ENCODE assay signal across 1 cellular context in the genomic region with DNA sequence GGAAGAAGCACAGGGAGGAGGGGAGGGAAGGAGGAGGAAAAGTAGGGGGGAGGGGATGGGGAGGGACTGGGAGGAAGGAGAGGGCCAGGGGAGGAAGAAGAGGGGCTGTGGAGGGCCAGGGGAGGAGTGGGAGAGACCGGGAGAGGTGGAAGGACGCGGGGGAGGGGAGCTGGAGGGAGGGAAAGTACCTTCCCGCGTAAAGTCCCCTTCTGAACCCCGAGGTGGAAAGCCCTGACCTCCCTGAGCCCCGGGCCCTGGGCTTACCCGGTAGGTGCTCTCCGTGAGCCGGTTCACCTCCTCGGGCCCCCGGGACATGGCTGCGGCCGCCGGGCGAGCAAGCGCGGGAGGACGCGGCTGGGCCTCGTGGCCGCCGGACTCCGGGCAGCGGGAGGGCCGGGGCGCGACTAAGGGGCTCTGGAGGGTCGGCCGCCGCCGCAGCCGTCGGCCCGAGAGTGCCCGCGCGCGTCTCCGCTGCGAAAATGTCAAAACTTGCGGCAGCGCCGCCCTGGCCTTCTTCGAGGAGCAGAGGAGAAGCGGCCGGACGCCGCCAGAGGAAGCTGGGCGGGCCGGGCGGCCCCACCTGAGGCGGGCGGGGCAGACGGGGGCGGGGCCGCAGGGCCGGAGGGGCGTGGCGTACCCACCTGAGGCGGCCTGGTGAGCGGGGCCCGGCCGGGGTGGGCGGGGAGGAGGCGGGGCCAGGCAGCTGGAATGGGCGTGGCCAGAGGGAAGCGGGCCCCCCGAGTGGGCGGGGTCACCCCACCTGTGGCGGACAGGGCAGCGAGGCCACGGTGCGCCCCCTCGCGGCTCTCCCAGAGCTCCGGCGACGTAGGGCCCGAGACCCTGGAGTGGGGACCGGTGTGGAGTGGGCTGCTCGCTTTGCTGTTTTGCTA.
TF ChIP-seq lines count a peak whose summit lies in the region.

A gene with protein sequence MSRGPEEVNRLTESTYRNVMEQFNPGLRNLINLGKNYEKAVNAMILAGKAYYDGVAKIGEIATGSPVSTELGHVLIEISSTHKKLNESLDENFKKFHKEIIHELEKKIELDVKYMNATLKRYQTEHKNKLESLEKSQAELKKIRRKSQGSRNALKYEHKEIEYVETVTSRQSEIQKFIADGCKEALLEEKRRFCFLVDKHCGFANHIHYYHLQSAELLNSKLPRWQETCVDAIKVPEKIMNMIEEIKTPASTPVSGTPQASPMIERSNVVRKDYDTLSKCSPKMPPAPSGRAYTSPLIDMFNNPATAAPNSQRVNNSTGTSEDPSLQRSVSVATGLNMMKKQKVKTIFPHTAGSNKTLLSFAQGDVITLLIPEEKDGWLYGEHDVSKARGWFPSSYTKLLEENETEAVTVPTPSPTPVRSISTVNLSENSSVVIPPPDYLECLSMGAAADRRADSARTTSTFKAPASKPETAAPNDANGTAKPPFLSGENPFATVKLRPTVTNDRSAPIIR (minus strand): TSS at position 553 of the 890 bp plus-strand sequence. CDS start 238 bp downstream, at position 315.

TF ChIP-seq in HepG2, 621 proteins besides CTCF, POLR2A, EP300 and RAD21 (continued from another document and continues in another):
- TF ChIP-seq, protein P1, sequence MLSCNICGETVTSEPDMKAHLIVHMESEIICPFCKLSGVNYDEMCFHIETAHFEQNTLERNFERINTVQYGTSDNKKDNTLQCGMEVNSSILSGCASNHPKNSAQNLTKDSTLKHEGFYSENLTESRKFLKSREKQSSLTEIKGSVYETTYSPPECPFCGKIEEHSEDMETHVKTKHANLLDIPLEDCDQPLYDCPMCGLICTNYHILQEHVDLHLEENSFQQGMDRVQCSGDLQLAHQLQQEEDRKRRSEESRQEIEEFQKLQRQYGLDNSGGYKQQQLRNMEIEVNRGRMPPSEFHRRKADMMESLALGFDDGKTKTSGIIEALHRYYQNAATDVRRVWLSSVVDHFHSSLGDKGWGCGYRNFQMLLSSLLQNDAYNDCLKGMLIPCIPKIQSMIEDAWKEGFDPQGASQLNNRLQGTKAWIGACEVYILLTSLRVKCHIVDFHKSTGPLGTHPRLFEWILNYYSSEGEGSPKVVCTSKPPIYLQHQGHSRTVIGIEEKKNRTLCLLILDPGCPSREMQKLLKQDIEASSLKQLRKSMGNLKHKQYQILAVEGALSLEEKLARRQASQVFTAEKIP (CRISPR knock-in tag; IDR thresholded peaks at IDR 0.05; ENCODE audit: borderline replicate concordance) = no peak
- TF ChIP-seq PAWR (CRISPR knock-in tag; IDR thresholded peaks at IDR 0.05; ENCODE audit: borderline replicate concordance) (no peak), SMAD3 (CRISPR knock-in tag; IDR thresholded peaks at IDR 0.05) (no peak), CENPX (CRISPR knock-in tag; IDR thresholded peaks at IDR 0.05) (no peak), MIER3 (CRISPR knock-in tag; IDR thresholded peaks at IDR 0.05; ENCODE audit: borderline replicate concordance) (no peak), NFYB (CRISPR knock-in tag; IDR thresholded peaks at IDR 0.05) (no peak), NCOA2 (CRISPR knock-in tag; IDR thresholded peaks at IDR 0.05) (0 out of 2 replicates have a peak, but pooled peaks have one; percentile 23), ZSCAN30 (CRISPR knock-in tag; IDR thresholded peaks at IDR 0.05) (no peak), ZNF672 (CRISPR knock-in tag; IDR thresholded peaks at IDR 0.05) (no peak), ZSCAN21 (CRISPR knock-in tag; IDR thresholded peaks at IDR 0.05; ENCODE audit: borderline replicate concordance) (peak; percentile 77; the same call in 1 of the 2 replicates), FOXK1 (CRISPR knock-in tag; IDR thresholded peaks at IDR 0.05; ENCODE audit: borderline replicate concordance, low read depth) (peak; percentile 40; the same call in 1 of the 2 replicates), DNMT1 (CRISPR knock-in tag; IDR thresholded peaks at IDR 0.05) (no peak), ZNF781 (CRISPR knock-in tag; IDR thresholded peaks at IDR 0.05; ENCODE audit: borderline replicate concordance, not compliant biosample characterization) (no peak), POLR2AphosphoS5 (IDR thresholded peaks at IDR 0.05; ENCODE audit: low read depth, low read length) (no peak), ZNF644 (CRISPR knock-in tag; IDR thresholded peaks at IDR 0.05; ENCODE audit: low read depth) (no peak), ZNF546 (CRISPR knock-in tag; conservative IDR thresholded peaks at IDR 0.05) (no peak), ZNF616 (CRISPR knock-in tag; IDR thresholded peaks at IDR 0.05; ENCODE audit: low read depth) (no peak), FOSL2 (CRISPR knock-in tag; IDR thresholded peaks at IDR 0.05) (0 out of 2 replicates have a peak, but pooled peaks have one; percentile 40), RFX3 (CRISPR knock-in tag; IDR thresholded peaks at IDR 0.05) (no peak), SYNCRIP (IDR thresholded peaks at IDR 0.05; ENCODE audit: insufficient read depth, low read depth, low read length) (no peak), GTF2F1 (IDR thresholded peaks at IDR 0.05; ENCODE audit: low read length) (no peak), HHEX (CRISPR knock-in tag; IDR thresholded peaks at IDR 0.05) (no peak), MAF1 (CRISPR knock-in tag; IDR thresholded peaks at IDR 0.05; ENCODE audit: borderline replicate concordance) (no peak), ZNF660 (CRISPR knock-in tag; IDR thresholded peaks at IDR 0.05; ENCODE audit: borderline replicate concordance, low read depth) (no peak), ZNF543 (CRISPR knock-in tag; IDR thresholded peaks at IDR 0.05) (no peak)
- TF ChIP-seq, protein P2, sequence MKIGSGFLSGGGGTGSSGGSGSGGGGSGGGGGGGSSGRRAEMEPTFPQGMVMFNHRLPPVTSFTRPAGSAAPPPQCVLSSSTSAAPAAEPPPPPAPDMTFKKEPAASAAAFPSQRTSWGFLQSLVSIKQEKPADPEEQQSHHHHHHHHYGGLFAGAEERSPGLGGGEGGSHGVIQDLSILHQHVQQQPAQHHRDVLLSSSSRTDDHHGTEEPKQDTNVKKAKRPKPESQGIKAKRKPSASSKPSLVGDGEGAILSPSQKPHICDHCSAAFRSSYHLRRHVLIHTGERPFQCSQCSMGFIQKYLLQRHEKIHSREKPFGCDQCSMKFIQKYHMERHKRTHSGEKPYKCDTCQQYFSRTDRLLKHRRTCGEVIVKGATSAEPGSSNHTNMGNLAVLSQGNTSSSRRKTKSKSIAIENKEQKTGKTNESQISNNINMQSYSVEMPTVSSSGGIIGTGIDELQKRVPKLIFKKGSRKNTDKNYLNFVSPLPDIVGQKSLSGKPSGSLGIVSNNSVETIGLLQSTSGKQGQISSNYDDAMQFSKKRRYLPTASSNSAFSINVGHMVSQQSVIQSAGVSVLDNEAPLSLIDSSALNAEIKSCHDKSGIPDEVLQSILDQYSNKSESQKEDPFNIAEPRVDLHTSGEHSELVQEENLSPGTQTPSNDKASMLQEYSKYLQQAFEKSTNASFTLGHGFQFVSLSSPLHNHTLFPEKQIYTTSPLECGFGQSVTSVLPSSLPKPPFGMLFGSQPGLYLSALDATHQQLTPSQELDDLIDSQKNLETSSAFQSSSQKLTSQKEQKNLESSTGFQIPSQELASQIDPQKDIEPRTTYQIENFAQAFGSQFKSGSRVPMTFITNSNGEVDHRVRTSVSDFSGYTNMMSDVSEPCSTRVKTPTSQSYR (CRISPR knock-in tag; IDR thresholded peaks at IDR 0.05; ENCODE audit: borderline replicate concordance) = peak; percentile 27; the same call in 1 of the 2 replicates
- TF ChIP-seq, protein P3, sequence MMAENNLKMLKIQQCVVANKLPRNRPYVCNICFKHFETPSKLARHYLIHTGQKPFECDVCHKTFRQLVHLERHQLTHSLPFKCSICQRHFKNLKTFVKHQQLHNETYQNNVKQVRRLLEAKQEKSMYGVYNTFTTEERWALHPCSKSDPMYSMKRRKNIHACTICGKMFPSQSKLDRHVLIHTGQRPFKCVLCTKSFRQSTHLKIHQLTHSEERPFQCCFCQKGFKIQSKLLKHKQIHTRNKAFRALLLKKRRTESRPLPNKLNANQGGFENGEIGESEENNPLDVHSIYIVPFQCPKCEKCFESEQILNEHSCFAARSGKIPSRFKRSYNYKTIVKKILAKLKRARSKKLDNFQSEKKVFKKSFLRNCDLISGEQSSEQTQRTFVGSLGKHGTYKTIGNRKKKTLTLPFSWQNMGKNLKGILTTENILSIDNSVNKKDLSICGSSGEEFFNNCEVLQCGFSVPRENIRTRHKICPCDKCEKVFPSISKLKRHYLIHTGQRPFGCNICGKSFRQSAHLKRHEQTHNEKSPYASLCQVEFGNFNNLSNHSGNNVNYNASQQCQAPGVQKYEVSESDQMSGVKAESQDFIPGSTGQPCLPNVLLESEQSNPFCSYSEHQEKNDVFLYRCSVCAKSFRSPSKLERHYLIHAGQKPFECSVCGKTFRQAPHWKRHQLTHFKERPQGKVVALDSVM (CRISPR knock-in tag; IDR thresholded peaks at IDR 0.05) = peak; percentile 33; the same call in 1 of the 2 replicates
- TF ChIP-seq, protein P4, sequence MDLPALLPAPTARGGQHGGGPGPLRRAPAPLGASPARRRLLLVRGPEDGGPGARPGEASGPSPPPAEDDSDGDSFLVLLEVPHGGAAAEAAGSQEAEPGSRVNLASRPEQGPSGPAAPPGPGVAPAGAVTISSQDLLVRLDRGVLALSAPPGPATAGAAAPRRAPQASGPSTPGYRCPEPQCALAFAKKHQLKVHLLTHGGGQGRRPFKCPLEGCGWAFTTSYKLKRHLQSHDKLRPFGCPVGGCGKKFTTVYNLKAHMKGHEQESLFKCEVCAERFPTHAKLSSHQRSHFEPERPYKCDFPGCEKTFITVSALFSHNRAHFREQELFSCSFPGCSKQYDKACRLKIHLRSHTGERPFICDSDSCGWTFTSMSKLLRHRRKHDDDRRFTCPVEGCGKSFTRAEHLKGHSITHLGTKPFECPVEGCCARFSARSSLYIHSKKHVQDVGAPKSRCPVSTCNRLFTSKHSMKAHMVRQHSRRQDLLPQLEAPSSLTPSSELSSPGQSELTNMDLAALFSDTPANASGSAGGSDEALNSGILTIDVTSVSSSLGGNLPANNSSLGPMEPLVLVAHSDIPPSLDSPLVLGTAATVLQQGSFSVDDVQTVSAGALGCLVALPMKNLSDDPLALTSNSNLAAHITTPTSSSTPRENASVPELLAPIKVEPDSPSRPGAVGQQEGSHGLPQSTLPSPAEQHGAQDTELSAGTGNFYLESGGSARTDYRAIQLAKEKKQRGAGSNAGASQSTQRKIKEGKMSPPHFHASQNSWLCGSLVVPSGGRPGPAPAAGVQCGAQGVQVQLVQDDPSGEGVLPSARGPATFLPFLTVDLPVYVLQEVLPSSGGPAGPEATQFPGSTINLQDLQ (CRISPR knock-in tag; IDR thresholded peaks at IDR 0.05) = no peak; the same call in 1 of the 2 replicates
- TF ChIP-seq, protein P5, sequence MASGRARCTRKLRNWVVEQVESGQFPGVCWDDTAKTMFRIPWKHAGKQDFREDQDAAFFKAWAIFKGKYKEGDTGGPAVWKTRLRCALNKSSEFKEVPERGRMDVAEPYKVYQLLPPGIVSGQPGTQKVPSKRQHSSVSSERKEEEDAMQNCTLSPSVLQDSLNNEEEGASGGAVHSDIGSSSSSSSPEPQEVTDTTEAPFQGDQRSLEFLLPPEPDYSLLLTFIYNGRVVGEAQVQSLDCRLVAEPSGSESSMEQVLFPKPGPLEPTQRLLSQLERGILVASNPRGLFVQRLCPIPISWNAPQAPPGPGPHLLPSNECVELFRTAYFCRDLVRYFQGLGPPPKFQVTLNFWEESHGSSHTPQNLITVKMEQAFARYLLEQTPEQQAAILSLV (CRISPR knock-in tag; IDR thresholded peaks at IDR 0.05; ENCODE audit: borderline replicate concordance) = no peak
- TF ChIP-seq, protein P6, sequence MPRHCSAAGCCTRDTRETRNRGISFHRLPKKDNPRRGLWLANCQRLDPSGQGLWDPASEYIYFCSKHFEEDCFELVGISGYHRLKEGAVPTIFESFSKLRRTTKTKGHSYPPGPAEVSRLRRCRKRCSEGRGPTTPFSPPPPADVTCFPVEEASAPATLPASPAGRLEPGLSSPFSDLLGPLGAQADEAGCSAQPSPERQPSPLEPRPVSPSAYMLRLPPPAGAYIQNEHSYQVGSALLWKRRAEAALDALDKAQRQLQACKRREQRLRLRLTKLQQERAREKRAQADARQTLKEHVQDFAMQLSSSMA (CRISPR knock-in tag; IDR thresholded peaks at IDR 0.05) = no peak
- TF ChIP-seq, protein P7, sequence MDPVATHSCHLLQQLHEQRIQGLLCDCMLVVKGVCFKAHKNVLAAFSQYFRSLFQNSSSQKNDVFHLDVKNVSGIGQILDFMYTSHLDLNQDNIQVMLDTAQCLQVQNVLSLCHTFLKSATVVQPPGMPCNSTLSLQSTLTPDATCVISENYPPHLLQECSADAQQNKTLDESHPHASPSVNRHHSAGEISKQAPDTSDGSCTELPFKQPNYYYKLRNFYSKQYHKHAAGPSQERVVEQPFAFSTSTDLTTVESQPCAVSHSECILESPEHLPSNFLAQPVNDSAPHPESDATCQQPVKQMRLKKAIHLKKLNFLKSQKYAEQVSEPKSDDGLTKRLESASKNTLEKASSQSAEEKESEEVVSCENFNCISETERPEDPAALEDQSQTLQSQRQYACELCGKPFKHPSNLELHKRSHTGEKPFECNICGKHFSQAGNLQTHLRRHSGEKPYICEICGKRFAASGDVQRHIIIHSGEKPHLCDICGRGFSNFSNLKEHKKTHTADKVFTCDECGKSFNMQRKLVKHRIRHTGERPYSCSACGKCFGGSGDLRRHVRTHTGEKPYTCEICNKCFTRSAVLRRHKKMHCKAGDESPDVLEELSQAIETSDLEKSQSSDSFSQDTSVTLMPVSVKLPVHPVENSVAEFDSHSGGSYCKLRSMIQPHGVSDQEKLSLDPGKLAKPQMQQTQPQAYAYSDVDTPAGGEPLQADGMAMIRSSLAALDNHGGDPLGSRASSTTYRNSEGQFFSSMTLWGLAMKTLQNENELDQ (CRISPR knock-in tag; IDR thresholded peaks at IDR 0.05; ENCODE audit: borderline replicate concordance) = no peak
- TF ChIP-seq, protein P8, sequence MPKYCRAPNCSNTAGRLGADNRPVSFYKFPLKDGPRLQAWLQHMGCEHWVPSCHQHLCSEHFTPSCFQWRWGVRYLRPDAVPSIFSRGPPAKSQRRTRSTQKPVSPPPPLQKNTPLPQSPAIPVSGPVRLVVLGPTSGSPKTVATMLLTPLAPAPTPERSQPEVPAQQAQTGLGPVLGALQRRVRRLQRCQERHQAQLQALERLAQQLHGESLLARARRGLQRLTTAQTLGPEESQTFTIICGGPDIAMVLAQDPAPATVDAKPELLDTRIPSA (CRISPR knock-in tag; IDR thresholded peaks at IDR 0.05; ENCODE audit: borderline replicate concordance) = no peak; the same call in 1 of the 2 replicates
- TF ChIP-seq, protein P9, sequence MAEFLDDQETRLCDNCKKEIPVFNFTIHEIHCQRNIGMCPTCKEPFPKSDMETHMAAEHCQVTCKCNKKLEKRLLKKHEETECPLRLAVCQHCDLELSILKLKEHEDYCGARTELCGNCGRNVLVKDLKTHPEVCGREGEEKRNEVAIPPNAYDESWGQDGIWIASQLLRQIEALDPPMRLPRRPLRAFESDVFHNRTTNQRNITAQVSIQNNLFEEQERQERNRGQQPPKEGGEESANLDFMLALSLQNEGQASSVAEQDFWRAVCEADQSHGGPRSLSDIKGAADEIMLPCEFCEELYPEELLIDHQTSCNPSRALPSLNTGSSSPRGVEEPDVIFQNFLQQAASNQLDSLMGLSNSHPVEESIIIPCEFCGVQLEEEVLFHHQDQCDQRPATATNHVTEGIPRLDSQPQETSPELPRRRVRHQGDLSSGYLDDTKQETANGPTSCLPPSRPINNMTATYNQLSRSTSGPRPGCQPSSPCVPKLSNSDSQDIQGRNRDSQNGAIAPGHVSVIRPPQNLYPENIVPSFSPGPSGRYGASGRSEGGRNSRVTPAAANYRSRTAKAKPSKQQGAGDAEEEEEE (CRISPR knock-in tag; IDR thresholded peaks at IDR 0.05; ENCODE audit: borderline replicate concordance) = no peak
- TF ChIP-seq, protein P10, sequence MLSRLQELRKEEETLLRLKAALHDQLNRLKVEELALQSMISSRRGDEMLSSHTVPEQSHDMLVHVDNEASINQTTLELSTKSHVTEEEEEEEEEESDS (CRISPR knock-in tag; IDR thresholded peaks at IDR 0.05; ENCODE audit: borderline replicate concordance) = no peak
